ENCODE assay signal across 1 cellular context in the genomic region with DNA sequence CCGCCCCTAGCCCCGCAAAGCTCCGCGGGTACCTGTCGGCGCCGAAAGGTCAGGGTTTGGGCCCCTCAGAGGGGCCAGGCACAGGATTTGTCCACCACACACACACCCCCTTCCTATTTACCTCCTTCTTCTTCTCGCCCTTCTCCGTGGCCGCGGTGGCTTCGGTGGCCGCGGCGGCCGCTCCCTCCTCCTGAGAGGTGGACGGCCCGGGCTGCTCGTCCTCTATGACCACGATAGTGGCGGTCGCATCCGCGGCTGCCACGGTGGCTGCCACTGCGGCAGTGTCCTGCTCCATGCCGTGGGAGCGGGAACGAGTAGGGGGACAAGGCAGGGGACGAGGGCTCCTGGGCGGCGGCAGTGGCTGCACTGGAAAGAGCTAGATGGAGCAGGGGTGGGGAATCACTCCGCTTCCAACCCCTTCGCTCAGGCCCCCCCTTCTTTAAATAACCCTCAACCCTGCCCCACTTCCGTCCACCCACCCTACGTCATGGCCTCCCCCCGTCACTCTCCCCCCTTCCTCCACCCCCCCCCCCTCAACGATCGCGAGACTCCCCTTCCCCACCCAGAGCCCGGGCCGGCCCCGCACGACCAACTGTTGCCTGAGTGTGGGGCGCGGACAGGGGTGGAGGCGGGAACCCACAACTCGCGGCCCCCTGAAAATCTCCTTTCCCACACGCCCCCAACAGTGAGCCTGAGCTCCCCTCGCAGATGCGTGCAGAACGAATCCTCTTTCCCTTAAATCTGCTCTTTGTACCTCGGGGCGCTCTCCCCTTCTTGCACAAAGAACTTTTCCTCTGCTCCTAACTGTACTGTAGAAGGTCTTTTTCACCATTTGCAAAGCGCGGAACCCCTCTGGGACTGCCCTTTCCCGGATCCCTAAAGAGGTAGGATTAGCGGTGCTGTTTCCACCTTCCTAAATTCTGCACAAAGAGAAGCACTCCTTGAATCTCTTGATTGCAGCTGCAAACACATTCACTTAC.
TF ChIP-seq lines count a peak whose summit lies in the region.

A gene with protein sequence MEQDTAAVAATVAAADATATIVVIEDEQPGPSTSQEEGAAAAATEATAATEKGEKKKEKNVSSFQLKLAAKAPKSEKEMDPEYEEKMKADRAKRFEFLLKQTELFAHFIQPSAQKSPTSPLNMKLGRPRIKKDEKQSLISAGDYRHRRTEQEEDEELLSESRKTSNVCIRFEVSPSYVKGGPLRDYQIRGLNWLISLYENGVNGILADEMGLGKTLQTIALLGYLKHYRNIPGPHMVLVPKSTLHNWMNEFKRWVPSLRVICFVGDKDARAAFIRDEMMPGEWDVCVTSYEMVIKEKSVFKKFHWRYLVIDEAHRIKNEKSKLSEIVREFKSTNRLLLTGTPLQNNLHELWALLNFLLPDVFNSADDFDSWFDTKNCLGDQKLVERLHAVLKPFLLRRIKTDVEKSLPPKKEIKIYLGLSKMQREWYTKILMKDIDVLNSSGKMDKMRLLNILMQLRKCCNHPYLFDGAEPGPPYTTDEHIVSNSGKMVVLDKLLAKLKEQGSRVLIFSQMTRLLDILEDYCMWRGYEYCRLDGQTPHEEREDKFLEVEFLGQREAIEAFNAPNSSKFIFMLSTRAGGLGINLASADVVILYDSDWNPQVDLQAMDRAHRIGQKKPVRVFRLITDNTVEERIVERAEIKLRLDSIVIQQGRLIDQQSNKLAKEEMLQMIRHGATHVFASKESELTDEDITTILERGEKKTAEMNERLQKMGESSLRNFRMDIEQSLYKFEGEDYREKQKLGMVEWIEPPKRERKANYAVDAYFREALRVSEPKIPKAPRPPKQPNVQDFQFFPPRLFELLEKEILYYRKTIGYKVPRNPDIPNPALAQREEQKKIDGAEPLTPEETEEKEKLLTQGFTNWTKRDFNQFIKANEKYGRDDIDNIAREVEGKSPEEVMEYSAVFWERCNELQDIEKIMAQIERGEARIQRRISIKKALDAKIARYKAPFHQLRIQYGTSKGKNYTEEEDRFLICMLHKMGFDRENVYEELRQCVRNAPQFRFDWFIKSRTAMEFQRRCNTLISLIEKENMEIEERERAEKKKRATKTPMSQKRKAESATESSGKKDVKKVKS (minus strand): TSS at position 415 of the 980 bp plus-strand sequence. CDS start 120 bp downstream, at position 295.

TF ChIP-seq in HepG2, 621 proteins besides CTCF, POLR2A, EP300 and RAD21 (continued from another document and continues in another):
- TF ChIP-seq, protein P1, sequence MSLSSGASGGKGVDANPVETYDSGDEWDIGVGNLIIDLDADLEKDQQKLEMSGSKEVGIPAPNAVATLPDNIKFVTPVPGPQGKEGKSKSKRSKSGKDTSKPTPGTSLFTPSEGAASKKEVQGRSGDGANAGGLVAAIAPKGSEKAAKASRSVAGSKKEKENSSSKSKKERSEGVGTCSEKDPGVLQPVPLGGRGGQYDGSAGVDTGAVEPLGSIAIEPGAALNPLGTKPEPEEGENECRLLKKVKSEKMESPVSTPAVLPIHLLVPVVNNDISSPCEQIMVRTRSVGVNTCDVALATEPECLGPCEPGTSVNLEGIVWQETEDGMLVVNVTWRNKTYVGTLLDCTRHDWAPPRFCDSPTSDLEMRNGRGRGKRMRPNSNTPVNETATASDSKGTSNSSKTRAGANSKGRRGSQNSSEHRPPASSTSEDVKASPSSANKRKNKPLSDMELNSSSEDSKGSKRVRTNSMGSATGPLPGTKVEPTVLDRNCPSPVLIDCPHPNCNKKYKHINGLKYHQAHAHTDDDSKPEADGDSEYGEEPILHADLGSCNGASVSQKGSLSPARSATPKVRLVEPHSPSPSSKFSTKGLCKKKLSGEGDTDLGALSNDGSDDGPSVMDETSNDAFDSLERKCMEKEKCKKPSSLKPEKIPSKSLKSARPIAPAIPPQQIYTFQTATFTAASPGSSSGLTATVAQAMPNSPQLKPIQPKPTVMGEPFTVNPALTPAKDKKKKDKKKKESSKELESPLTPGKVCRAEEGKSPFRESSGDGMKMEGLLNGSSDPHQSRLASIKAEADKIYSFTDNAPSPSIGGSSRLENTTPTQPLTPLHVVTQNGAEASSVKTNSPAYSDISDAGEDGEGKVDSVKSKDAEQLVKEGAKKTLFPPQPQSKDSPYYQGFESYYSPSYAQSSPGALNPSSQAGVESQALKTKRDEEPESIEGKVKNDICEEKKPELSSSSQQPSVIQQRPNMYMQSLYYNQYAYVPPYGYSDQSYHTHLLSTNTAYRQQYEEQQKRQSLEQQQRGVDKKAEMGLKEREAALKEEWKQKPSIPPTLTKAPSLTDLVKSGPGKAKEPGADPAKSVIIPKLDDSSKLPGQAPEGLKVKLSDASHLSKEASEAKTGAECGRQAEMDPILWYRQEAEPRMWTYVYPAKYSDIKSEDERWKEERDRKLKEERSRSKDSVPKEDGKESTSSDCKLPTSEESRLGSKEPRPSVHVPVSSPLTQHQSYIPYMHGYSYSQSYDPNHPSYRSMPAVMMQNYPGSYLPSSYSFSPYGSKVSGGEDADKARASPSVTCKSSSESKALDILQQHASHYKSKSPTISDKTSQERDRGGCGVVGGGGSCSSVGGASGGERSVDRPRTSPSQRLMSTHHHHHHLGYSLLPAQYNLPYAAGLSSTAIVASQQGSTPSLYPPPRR (CRISPR knock-in tag; IDR thresholded peaks at IDR 0.05; ENCODE audit: borderline replicate concordance): 0 out of 2 replicates have a peak, but pooled peaks have one; percentile 19
- TF ChIP-seq SRSF9 (IDR thresholded peaks at IDR 0.05; ENCODE audit: borderline replicate concordance, insufficient read depth, low read depth, low read length, poor library complexity, severe bottlenecking): no peak
- no peak for TF ChIP-seq KLF16 (CRISPR knock-in tag; IDR thresholded peaks at IDR 0.05)
- TF ChIP-seq PAF1 (CRISPR knock-in tag; IDR thresholded peaks at IDR 0.05): no peak
- TF ChIP-seq POLR2G (IDR thresholded peaks at IDR 0.05; ENCODE audit: low read depth, low read length): peak; percentile 88
- TF ChIP-seq, protein P2, sequence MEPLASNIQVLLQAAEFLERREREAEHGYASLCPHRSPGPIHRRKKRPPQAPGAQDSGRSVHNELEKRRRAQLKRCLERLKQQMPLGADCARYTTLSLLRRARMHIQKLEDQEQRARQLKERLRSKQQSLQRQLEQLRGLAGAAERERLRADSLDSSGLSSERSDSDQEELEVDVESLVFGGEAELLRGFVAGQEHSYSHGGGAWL (CRISPR knock-in tag; IDR thresholded peaks at IDR 0.05): 0 out of 2 replicates have a peak, but pooled peaks have one; percentile 31
- TF ChIP-seq, protein P3, sequence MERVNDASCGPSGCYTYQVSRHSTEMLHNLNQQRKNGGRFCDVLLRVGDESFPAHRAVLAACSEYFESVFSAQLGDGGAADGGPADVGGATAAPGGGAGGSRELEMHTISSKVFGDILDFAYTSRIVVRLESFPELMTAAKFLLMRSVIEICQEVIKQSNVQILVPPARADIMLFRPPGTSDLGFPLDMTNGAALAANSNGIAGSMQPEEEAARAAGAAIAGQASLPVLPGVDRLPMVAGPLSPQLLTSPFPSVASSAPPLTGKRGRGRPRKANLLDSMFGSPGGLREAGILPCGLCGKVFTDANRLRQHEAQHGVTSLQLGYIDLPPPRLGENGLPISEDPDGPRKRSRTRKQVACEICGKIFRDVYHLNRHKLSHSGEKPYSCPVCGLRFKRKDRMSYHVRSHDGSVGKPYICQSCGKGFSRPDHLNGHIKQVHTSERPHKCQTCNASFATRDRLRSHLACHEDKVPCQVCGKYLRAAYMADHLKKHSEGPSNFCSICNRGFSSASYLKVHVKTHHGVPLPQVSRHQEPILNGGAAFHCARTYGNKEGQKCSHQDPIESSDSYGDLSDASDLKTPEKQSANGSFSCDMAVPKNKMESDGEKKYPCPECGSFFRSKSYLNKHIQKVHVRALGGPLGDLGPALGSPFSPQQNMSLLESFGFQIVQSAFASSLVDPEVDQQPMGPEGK (CRISPR knock-in tag; IDR thresholded peaks at IDR 0.05): peak; percentile 86
- TF ChIP-seq SP1 (IDR thresholded peaks at IDR 0.05): no peak
- TF ChIP-seq SP1 (CRISPR knock-in tag; IDR thresholded peaks at IDR 0.05): no peak
- TF ChIP-seq, protein P4, sequence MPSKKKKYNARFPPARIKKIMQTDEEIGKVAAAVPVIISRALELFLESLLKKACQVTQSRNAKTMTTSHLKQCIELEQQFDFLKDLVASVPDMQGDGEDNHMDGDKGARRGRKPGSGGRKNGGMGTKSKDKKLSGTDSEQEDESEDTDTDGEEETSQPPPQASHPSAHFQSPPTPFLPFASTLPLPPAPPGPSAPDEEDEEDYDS (CRISPR knock-in tag; IDR thresholded peaks at IDR 0.05): 0 out of 2 replicates have a peak, but pooled peaks have one; percentile 16
- TF ChIP-seq PCBP2 (optimal IDR thresholded peaks at IDR 0.05; ENCODE audit: low read depth, low read length, poor library complexity, severe bottlenecking): no peak
- no peak for TF ChIP-seq ELF1 (CRISPR knock-in tag; IDR thresholded peaks at IDR 0.05)
- 0 out of 2 replicates have a peak, but pooled peaks have one; percentile 58 for TF ChIP-seq ZNF441 (CRISPR knock-in tag; IDR thresholded peaks at IDR 0.05; ENCODE audit: borderline replicate concordance)
- TF ChIP-seq, protein P5, sequence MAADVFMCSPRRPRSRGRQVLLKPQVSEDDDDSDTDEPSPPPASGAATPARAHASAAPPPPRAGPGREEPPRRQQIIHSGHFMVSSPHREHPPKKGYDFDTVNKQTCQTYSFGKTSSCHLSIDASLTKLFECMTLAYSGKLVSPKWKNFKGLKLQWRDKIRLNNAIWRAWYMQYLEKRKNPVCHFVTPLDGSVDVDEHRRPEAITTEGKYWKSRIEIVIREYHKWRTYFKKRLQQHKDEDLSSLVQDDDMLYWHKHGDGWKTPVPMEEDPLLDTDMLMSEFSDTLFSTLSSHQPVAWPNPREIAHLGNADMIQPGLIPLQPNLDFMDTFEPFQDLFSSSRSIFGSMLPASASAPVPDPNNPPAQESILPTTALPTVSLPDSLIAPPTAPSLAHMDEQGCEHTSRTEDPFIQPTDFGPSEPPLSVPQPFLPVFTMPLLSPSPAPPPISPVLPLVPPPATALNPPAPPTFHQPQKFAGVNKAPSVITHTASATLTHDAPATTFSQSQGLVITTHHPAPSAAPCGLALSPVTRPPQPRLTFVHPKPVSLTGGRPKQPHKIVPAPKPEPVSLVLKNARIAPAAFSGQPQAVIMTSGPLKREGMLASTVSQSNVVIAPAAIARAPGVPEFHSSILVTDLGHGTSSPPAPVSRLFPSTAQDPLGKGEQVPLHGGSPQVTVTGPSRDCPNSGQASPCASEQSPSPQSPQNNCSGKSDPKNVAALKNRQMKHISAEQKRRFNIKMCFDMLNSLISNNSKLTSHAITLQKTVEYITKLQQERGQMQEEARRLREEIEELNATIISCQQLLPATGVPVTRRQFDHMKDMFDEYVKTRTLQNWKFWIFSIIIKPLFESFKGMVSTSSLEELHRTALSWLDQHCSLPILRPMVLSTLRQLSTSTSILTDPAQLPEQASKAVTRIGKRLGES (CRISPR knock-in tag; IDR thresholded peaks at IDR 0.05; ENCODE audit: borderline replicate concordance): no peak
- TF ChIP-seq ZNF121 (CRISPR knock-in tag; IDR thresholded peaks at IDR 0.05): no peak
- 0 out of 2 replicates have a peak, but pooled peaks have one; percentile 13 for TF ChIP-seq ZNF460 (CRISPR knock-in tag; IDR thresholded peaks at IDR 0.05; ENCODE audit: borderline replicate concordance)
- no peak for TF ChIP-seq ZNF724P (CRISPR knock-in tag; IDR thresholded peaks at IDR 0.05; ENCODE audit: borderline replicate concordance)
- no peak for TF ChIP-seq ZC3H13 (CRISPR knock-in tag; IDR thresholded peaks at IDR 0.05)
- TF ChIP-seq, protein P6, sequence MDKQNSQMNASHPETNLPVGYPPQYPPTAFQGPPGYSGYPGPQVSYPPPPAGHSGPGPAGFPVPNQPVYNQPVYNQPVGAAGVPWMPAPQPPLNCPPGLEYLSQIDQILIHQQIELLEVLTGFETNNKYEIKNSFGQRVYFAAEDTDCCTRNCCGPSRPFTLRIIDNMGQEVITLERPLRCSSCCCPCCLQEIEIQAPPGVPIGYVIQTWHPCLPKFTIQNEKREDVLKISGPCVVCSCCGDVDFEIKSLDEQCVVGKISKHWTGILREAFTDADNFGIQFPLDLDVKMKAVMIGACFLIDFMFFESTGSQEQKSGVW (CRISPR knock-in tag; IDR thresholded peaks at IDR 0.05; ENCODE audit: borderline replicate concordance): no peak
- TF ChIP-seq SETDB1 (CRISPR knock-in tag; IDR thresholded peaks at IDR 0.05; ENCODE audit: borderline replicate concordance): no peak
- TF ChIP-seq, protein P7, sequence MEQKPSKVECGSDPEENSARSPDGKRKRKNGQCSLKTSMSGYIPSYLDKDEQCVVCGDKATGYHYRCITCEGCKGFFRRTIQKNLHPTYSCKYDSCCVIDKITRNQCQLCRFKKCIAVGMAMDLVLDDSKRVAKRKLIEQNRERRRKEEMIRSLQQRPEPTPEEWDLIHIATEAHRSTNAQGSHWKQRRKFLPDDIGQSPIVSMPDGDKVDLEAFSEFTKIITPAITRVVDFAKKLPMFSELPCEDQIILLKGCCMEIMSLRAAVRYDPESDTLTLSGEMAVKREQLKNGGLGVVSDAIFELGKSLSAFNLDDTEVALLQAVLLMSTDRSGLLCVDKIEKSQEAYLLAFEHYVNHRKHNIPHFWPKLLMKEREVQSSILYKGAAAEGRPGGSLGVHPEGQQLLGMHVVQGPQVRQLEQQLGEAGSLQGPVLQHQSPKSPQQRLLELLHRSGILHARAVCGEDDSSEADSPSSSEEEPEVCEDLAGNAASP (CRISPR knock-in tag; IDR thresholded peaks at IDR 0.05; ENCODE audit: borderline replicate concordance): 0 out of 2 replicates have a peak, but pooled peaks have one; percentile 9
- TF ChIP-seq ZNF670 (CRISPR knock-in tag; IDR thresholded peaks at IDR 0.05; ENCODE audit: borderline replicate concordance): 0 out of 2 replicates have a peak, but pooled peaks have one; percentile 20
- TF ChIP-seq TBX3 (IDR thresholded peaks at IDR 0.05; ENCODE audit: borderline replicate concordance): no peak
- TF ChIP-seq GABPB1 (CRISPR knock-in tag; IDR thresholded peaks at IDR 0.05): peak; percentile 68
- TF ChIP-seq BCL6 (CRISPR knock-in tag; IDR thresholded peaks at IDR 0.05): 0 out of 2 replicates have a peak, but pooled peaks have one; percentile 27
- TF ChIP-seq GATAD1 (CRISPR knock-in tag; IDR thresholded peaks at IDR 0.05): 0 out of 2 replicates have a peak, but pooled peaks have one; percentile 13
- TF ChIP-seq ADNP (CRISPR knock-in tag; IDR thresholded peaks at IDR 0.05): no peak
- TF ChIP-seq, protein P8, sequence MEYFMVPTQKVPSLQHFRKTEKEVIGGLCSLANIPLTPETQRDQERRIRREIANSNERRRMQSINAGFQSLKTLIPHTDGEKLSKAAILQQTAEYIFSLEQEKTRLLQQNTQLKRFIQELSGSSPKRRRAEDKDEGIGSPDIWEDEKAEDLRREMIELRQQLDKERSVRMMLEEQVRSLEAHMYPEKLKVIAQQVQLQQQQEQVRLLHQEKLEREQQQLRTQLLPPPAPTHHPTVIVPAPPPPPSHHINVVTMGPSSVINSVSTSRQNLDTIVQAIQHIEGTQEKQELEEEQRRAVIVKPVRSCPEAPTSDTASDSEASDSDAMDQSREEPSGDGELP (IDR thresholded peaks at IDR 0.05; ENCODE audit: borderline replicate concordance, low read depth): no peak
- TF ChIP-seq, protein P9, sequence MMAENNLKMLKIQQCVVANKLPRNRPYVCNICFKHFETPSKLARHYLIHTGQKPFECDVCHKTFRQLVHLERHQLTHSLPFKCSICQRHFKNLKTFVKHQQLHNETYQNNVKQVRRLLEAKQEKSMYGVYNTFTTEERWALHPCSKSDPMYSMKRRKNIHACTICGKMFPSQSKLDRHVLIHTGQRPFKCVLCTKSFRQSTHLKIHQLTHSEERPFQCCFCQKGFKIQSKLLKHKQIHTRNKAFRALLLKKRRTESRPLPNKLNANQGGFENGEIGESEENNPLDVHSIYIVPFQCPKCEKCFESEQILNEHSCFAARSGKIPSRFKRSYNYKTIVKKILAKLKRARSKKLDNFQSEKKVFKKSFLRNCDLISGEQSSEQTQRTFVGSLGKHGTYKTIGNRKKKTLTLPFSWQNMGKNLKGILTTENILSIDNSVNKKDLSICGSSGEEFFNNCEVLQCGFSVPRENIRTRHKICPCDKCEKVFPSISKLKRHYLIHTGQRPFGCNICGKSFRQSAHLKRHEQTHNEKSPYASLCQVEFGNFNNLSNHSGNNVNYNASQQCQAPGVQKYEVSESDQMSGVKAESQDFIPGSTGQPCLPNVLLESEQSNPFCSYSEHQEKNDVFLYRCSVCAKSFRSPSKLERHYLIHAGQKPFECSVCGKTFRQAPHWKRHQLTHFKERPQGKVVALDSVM (CRISPR knock-in tag; IDR thresholded peaks at IDR 0.05): no peak
- TF ChIP-seq DNMT1 (CRISPR knock-in tag; IDR thresholded peaks at IDR 0.05): peak; percentile 31; the same call in 1 of the 2 replicates
